Comparison of ENCODE assay signal across 12 cellular contexts in the genomic region with DNA sequence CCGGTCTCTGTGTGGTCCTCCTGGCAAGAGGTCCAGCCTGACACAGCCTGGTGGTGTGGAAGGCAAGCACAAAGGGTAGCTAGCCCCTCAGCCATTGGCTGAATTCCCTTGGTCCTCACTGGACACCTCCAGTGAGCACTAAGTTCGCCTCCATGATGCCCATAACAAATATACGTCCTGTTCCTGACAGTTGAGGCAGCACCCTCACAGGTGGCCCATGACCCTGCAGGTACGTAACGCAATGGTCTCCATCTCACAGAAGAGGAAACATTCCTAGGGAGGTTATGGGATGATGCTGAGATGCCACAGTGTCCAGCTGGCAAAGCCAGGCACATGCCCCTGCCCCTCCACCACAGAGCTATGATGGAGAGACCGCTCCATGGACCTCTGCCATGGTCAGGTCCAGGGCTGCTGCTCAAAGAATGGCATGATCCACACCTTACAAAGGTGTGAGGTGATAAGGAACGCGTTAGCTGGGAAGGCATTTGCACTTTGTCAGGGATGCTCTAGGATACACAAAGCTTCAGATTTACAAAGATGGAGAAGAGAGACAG. TPM values are rescaled to one million over a fixed set of nuclear protein-coding genes. Genes with fewer than 3 reads are reported as not detected.
DNase-seq lines count a peak whose midpoint lies in the region; ATAC-seq, FAIRE-seq and TF ChIP-seq lines count a peak whose summit lies in the region.
"Had no signal": no experiment of that assay in that cellular context is flagged by ENCODE, and none has a peak within 500 bp of the region (broad histone marks: within the 10 kb centered on the region; RNA-seq: fewer than 3 reads in every experiment).

No MANE protein-coding gene starts in this region.

- ATAC-seq in activated T-cell treated with anti-CD3 and anti-CD28 coated beads, Interleukin-2, amount 50 U/mL, for 72 hours (replicated peaks in 1 of 2), result no peak
- ATAC-seq in T-helper 17 cell (no peak), HepG2 (no peak)

- CTCF ChIA-PET in HepG2 (lab: Yijun Ruan, JAX; ENCODE audit: low intra/inter-chr PET ratio, low total read pairs), result interaction anchor here (1.1 kb wide), 1 partner anchor 59 kb away, joined by 3 read pairs; no protein-coding TSS in a partner anchor

- TF ChIP-seq POLR2A in HepG2 (IDR thresholded peaks at IDR 0.05; ENCODE audit: insufficient read depth in 1 of 2, low read depth in 2 of 2, low read length in 2 of 2), result no peak

- peak overlapping the region in 1 of 2 donors; percentile 84 for H3K4me3 Mint-ChIP-seq in activated T-cell treated with anti-CD3 and anti-CD28 coated beads, Interleukin-2, amount 50 U/mL, for 72 hours
- H3K4me3 Mint-ChIP-seq in T-helper 17 cell, result peak overlapping the region; percentile 61

- peaks cover 21% of the 10 kb centered on the region for H3K27me3 Mint-ChIP-seq in activated T-cell treated with anti-CD3 and anti-CD28 coated beads, Interleukin-2, amount 50 U/mL, for 72 hours (ENCODE audit: low read depth)
- peaks cover 8% of the 10 kb centered on the region for H3K27me3 Mint-ChIP-seq in T-helper 17 cell

- WGBS in HepG2 (ENCODE audit: low lambda C conversion rate), result 62% methylated on average over 4 of the region's 8 CpGs

- H3K27me3 ChIP-seq in HepG2 (ENCODE audit: control insufficient read depth in 1 of 2, insufficient read depth in 2 of 2, low read length in 2 of 2), result peaks cover 0 to 43% of the 10 kb centered on the region in 2 experiments; a peak in 3 of 5 replicates
- H3K27me3 ChIP-seq: ascending aorta, thyroid gland had no signal

- peaks cover 33% of the 10 kb centered on the region for H3K79me2 ChIP-seq in HepG2 (ENCODE audit: insufficient read depth, low read length)

- no peak for TF ChIP-seq CTCF in HepG2 (CRISPR knock-in tag; IDR thresholded peaks at IDR 0.05)

- no peak overlapping the region for H3K9ac ChIP-seq in HepG2 (ENCODE audit: insufficient read depth, low read depth, low read length)

- in situ Hi-C loops in HepG2 (cut with HindIII; ENCODE audit: extremely low pct_ligation_motif_present, low pct_unique_long_range_greater_than_20kb), result no loop called here

- no peak for TF ChIP-seq RAD21 in HepG2 (CRISPR knock-in tag; IDR thresholded peaks at IDR 0.05)

- intact Hi-C loops in HepG2 (cut with micrococcal nuclease; ENCODE audit: unreplicated experiment), result no loop called here

- FAIRE-seq in HepG2 (lab: Jason Lieb, UNC), result no peak
- FAIRE-seq: G401.6 had no signal

- H3K4me2 ChIP-seq in HepG2 (ENCODE audit: low read depth, low read length), result peak overlapping the region; percentile 99

- H2AFZ ChIP-seq in HepG2 (ENCODE audit: low read length), result no peak overlapping the region

- no peaks in the 10 kb centered on the region for H4K20me1 ChIP-seq in HepG2 (ENCODE audit: insufficient read depth, low read length)

- no peak for TF ChIP-seq EP300 in HepG2 (IDR thresholded peaks at IDR 0.05; ENCODE audit: low read depth in 2 of 2, low read length in 2 of 2)
- no peak for TF ChIP-seq EP300 in HepG2 (CRISPR knock-in tag; IDR thresholded peaks at IDR 0.05; ENCODE audit: borderline replicate concordance)

- BruUV-seq in HepG2 (replicated peaks; lab: Mats Ljungman, UMichigan), result no TSS peak

- H3K27ac Mint-ChIP-seq in activated T-cell treated with anti-CD3 and anti-CD28 coated beads, Interleukin-2, amount 50 U/mL, for 72 hours, result no peak overlapping the region
- H3K27ac Mint-ChIP-seq in T-helper 17 cell, result no peak overlapping the region

- H3K27ac ChIP-seq in HepG2 (ENCODE audit: extremely low read length, insufficient read depth, low read length), result no peak overlapping the region
- H3K27ac ChIP-seq: ascending aorta, thyroid gland had no signal

- POLR2A ChIA-PET in HepG2 (lab: Yijun Ruan, JAX), result interaction anchor here (0.7 to 3.0 kb wide), 4 partner anchors 10 to 32 kb away, joined by 3 to 13 read pairs (median 4); no protein-coding TSS in a partner anchor

- no peaks in the 10 kb centered on the region for H3K36me3 ChIP-seq in HepG2 (replicated peaks in 1 of 2; ENCODE audit: control insufficient read depth in 1 of 2, insufficient read depth in 2 of 2, low read length in 2 of 2)
- H3K36me3 ChIP-seq: ascending aorta, thyroid gland had no signal

- H3K4me3 ChIP-seq in HepG2 (replicated peaks in 1 of 3; ENCODE audit: insufficient read depth in 1 of 3, low read depth in 2 of 3, low read length in 3 of 3), result peak overlapping the region in 1 of 3 experiments; percentile 85; a peak in 1 of 6 replicates

- H3K4me1 Mint-ChIP-seq in activated T-cell treated with anti-CD3 and anti-CD28 coated beads, Interleukin-2, amount 50 U/mL, for 72 hours (ENCODE audit: low read depth), result peaks cover 23% of the 10 kb centered on the region
- peaks cover 22% of the 10 kb centered on the region for H3K4me1 Mint-ChIP-seq in T-helper 17 cell

- peaks cover 47% of the 10 kb centered on the region for H3K4me1 ChIP-seq in HepG2 (ENCODE audit: insufficient read depth, low read length)

- no peaks in the 10 kb centered on the region for H3K36me3 Mint-ChIP-seq in activated T-cell treated with anti-CD3 and anti-CD28 coated beads, Interleukin-2, amount 50 U/mL, for 72 hours (ENCODE audit: insufficient read depth in 2 of 2)
- H3K36me3 Mint-ChIP-seq in T-helper 17 cell (ENCODE audit: low read depth), result no peaks in the 10 kb centered on the region

- H3K9me3 ChIP-seq in T-helper 17 cell (ENCODE audit: control insufficient read depth, low read length, poor library complexity, severe bottlenecking) (no peaks in the 10 kb centered on the region), HepG2 (ENCODE audit: low read length) (no peaks in the 10 kb centered on the region)
- H3K9me3 ChIP-seq: ascending aorta, thyroid gland had no signal

- H3K9me3 Mint-ChIP-seq in activated T-cell treated with anti-CD3 and anti-CD28 coated beads, Interleukin-2, amount 50 U/mL, for 72 hours, result no peaks in the 10 kb centered on the region

- DNase-seq in activated T-cell treated with anti-CD3 and anti-CD28 coated beads, Interleukin-2, amount 50 U/mL, for 1 hour, result peak; percentile 16
- no peak for DNase-seq in activated T-cell treated with anti-CD3 and anti-CD28 coated beads, Interleukin-2, amount 50 U/mL, for 72 hours
- DNase-seq in T-helper 17 cell (no peak), HepG2 (ENCODE audit: low spot score) (no peak), putamen (ENCODE audit: low spot score) (no peak), NCI-H2227 (lab: John Stamatoyannopoulos, UW; ENCODE audit: unreplicated experiment) (no peak), GM19238 (ENCODE audit: insufficient read length, low spot score) (no peak)
- DNase-seq in stimulated activated CD8-positive, alpha-beta memory T cell treated with anti-CD3 and anti-CD28 coated beads, Interleukin-4, amount 100 ng/mL, for 48 hours, result peak; percentile 19
- DNase-seq: MV-4-11 had no signal

TF ChIP-seq in HepG2, 621 proteins besides CTCF, POLR2A, EP300 and RAD21:
- 0 out of 2 replicates have a peak, but pooled peaks have one; percentile 10 for TF ChIP-seq GFI1 (CRISPR knock-in tag; IDR thresholded peaks at IDR 0.05; ENCODE audit: borderline replicate concordance)
- no peak for TF ChIP-seq MED13 (CRISPR knock-in tag; IDR thresholded peaks at IDR 0.05)
- TF ChIP-seq TEAD3 (CRISPR knock-in tag; optimal IDR thresholded peaks at IDR 0.05; ENCODE audit: borderline replicate concordance), result peak; percentile 7

RNA-seq across cellular contexts. Expression of gene GNAZ, which starts 1.4 kb away (rescaled TPM):
- under 1 TPM; 0.56 to 0.89 TPM for total RNA-seq in activated T-cell treated with anti-CD3 and anti-CD28 coated beads, Interleukin-2, amount 50 U/mL, for 72 hours
- 10 to 100 TPM in 1 of 2 donors, 1 to 10 TPM in 1; 1.4 to 44.1 TPM for total RNA-seq in T-helper 17 cell
- total RNA-seq in HepG2 (2016; rRNA removed; fragmentation: Illumina TruSeq; extraction: Trizol), result 22.3 and 22.8 TPM in 2 replicates
- 16.3 and 16.9 TPM in 2 replicates for total RNA-seq in HepG2 (2016; cell fraction: cytosol; rRNA removed; fragmentation: Illumina TruSeq; extraction: Trizol; ENCODE audit: low read depth)
- 19.4 and 21.2 TPM in 2 replicates for total RNA-seq in HepG2 (2016; cell fraction: insoluble cytoplasmic fraction; rRNA removed; fragmentation: Illumina TruSeq; extraction: Trizol)
- total RNA-seq in HepG2 (2016; cell fraction: membrane; rRNA removed; fragmentation: Illumina TruSeq; extraction: Trizol), result 39.6 and 41.4 TPM in 2 replicates
- total RNA-seq in HepG2 (2016; cell fraction: nucleus; rRNA removed; fragmentation: Illumina TruSeq; extraction: Trizol), result 11.5 and 12.9 TPM in 2 replicates
- polyA plus RNA-seq in HepG2 (2011; rRNA removed), result 11.4 and 16.2 TPM in 2 replicates
- 16.1 and 16.8 TPM in 2 replicates for polyA plus RNA-seq in HepG2 (2011; cell fraction: cytosol; rRNA removed)
- 10.1 and 15.9 TPM in 2 replicates for polyA plus RNA-seq in HepG2 (2011; cell fraction: nucleus; rRNA removed)
- polyA plus RNA-seq in HepG2 (2012), result 10.4 and 16.9 TPM in 2 replicates
- polyA plus RNA-seq in HepG2 (2016; cell fraction: cytosol; fragmentation: Illumina TruSeq; extraction: Trizol; ENCODE audit: low read depth), result 10.5 and 11.3 TPM in 2 replicates
- 20.3 and 22.4 TPM in 2 replicates for polyA plus RNA-seq in HepG2 (2016; cell fraction: insoluble cytoplasmic fraction; fragmentation: Illumina TruSeq; extraction: Trizol; ENCODE audit: low read depth)
- 27.3 and 30.4 TPM in 2 replicates for polyA plus RNA-seq in HepG2 (2016; cell fraction: membrane; fragmentation: Illumina TruSeq; extraction: Trizol; ENCODE audit: low read depth)
- polyA plus RNA-seq in HepG2 (2016; cell fraction: nucleus; fragmentation: Illumina TruSeq; extraction: Trizol; ENCODE audit: insufficient read depth, low read depth), result 19.7 and 20.5 TPM in 2 replicates
- polyA minus RNA-seq in HepG2 (2011; rRNA and poly(A)+ RNA removed; ENCODE audit: low replicate concordance), result 9.8 and 19.7 TPM in 2 replicates
- polyA minus RNA-seq in HepG2 (2011; cell fraction: cytosol; rRNA and poly(A)+ RNA removed), result 10.9 and 12.2 TPM in 2 replicates
- 5.7 and 8.5 TPM in 2 replicates for polyA minus RNA-seq in HepG2 (2011; cell fraction: nucleus; rRNA and poly(A)+ RNA removed)

Comparison
In these comparisons a context has a peak if more than half of its experiments do, and no peak if none do; other contexts are left out.
1. DNase-seq: peak in activated T-cell treated with anti-CD3 and anti-CD28 coated beads, Interleukin-2, amount 50 U/mL, for 1 hour (single experiment) and stimulated activated CD8-positive, alpha-beta memory T cell treated with anti-CD3 and anti-CD28 coated beads, Interleukin-4, amount 100 ng/mL, for 48 hours (single experiment); none in activated T-cell treated with anti-CD3 and anti-CD28 coated beads, Interleukin-2, amount 50 U/mL, for 72 hours (0 of 2), T-helper 17 cell (0 of 3), HepG2 (single experiment), putamen (single experiment), NCI-H2227 (single experiment) and GM19238 (single experiment).